ENCODE assay signal across 11 cellular contexts in genomic region chr20:57991211-57991841, GRCh38.
DNase-seq lines count a peak whose midpoint lies in the region; ATAC-seq, FAIRE-seq and TF ChIP-seq lines count a peak whose summit lies in the region.
"Had no signal": no experiment of that assay in that cellular context is flagged by ENCODE, and none has a peak within 500 bp of the region (broad histone marks: within the 10 kb centered on the region; RNA-seq: fewer than 3 reads in every experiment).

No MANE protein-coding gene starts in this region.

- TF ChIP-seq RAD21 in SK-N-SH (IDR thresholded peaks at IDR 0.05; ENCODE audit: low read length), result no peak; the same call in 1 of the 2 replicates

- CTCF ChIA-PET in SK-N-SH (lab: Yijun Ruan, JAX), result interaction anchor here (0.9 to 1.5 kb wide), 3 partner anchors 11 to 96 kb away, joined by 3 to 5 read pairs (median 3); no protein-coding TSS in a partner anchor

- peaks cover 4 to 58% of the 10 kb centered on the region in 2 experiments; a peak in 3 of 4 replicates for H3K4me1 ChIP-seq in SK-N-SH (ENCODE audit: control insufficient read depth in 1 of 2, insufficient read depth in 2 of 2, low read depth in 1 of 2, low read length in 1 of 2)

- no peaks in the 10 kb centered on the region for H3K9me2 ChIP-seq in SK-N-SH

- H3K4me3 Mint-ChIP-seq in endothelial cell (ENCODE audit: unreplicated experiment), result no peak overlapping the region
- H3K4me3 Mint-ChIP-seq: activated T-helper 1 cell treated with anti-CD3 and anti-CD28 coated beads, Interleukin-12 subunit alpha, Interleukin-12 subunit beta, Interleukin-2, Interleukin-4 antibody, amounts not matched to agents 30 ng/mL and 10 ng/mL and 1 ng/mL, durations not matched to agents 14 hours and 24 hours and 36 hours; CD4-positive, alpha-beta T cell had no signal

- no peaks in the 10 kb centered on the region for H4K20me1 ChIP-seq in SK-N-SH (ENCODE audit: insufficient read depth)

- no peaks in the 10 kb centered on the region for H3K27me3 ChIP-seq in SK-N-SH (ENCODE audit: insufficient read depth)

- no peak overlapping the region for H3K27ac Mint-ChIP-seq in endothelial cell (ENCODE audit: unreplicated experiment)
- H3K27ac Mint-ChIP-seq: activated T-helper 1 cell treated with anti-CD3 and anti-CD28 coated beads, Interleukin-12 subunit alpha, Interleukin-12 subunit beta, Interleukin-2, Interleukin-4 antibody, amounts not matched to agents 30 ng/mL and 10 ng/mL and 1 ng/mL, durations not matched to agents 14 hours and 24 hours and 36 hours; CD4-positive, alpha-beta T cell had no signal

- peaks cover 17% of the 10 kb centered on the region for H3K4me1 Mint-ChIP-seq in endothelial cell (ENCODE audit: unreplicated experiment)

- H3K4me3 ChIP-seq in SK-N-SH (ENCODE audit: low read depth in 2 of 2, low read length in 1 of 2), result no peak overlapping the region

- peaks cover 13% of the 10 kb centered on the region for H3F3A ChIP-seq in SK-N-SH (replicated peaks; ENCODE audit: insufficient read depth)

- ATAC-seq in Right ventricle myocardium inferior (peak; percentile 53), GM19351 (IDR thresholded peaks at IDR 0.05; ENCODE audit: unreplicated experiment) (no peak), GM18858 (IDR thresholded peaks at IDR 0.05; ENCODE audit: unreplicated experiment) (no peak)

- TF ChIP-seq CTCF in SK-N-SH (IDR thresholded peaks at IDR 0.05), result no peak
- TF ChIP-seq CTCF in endothelial cell (IDR thresholded peaks at IDR 0.05; ENCODE audit: unreplicated experiment), result no peak

- no peaks in the 10 kb centered on the region for H3K36me3 ChIP-seq in SK-N-SH (replicated peaks in 1 of 2; ENCODE audit: control insufficient read depth in 1 of 2, insufficient read depth in 2 of 2, low read length in 1 of 2)

- no peaks in the 10 kb centered on the region for H3K9me3 ChIP-seq in SK-N-SH

- H3K4me2 ChIP-seq in SK-N-SH, result peak overlapping the region; percentile 33; the same call in 1 of the 2 replicates

- peak overlapping the region; percentile 65 to 72 for H3K27ac ChIP-seq in SK-N-SH (ENCODE audit: low read depth in 2 of 2, low read length in 1 of 2)

- WGBS in SK-N-SH (ENCODE audit: low lambda C conversion rate), result 49% methylated on average over 12 of the region's 13 CpGs

- no peaks in the 10 kb centered on the region for H3K9me3 Mint-ChIP-seq in endothelial cell (ENCODE audit: unreplicated experiment)
- H3K9me3 Mint-ChIP-seq: activated T-helper 1 cell treated with anti-CD3 and anti-CD28 coated beads, Interleukin-12 subunit alpha, Interleukin-12 subunit beta, Interleukin-2, Interleukin-4 antibody, amounts not matched to agents 30 ng/mL and 10 ng/mL and 1 ng/mL, durations not matched to agents 14 hours and 24 hours and 36 hours; CD4-positive, alpha-beta T cell had no signal

- peak overlapping the region; percentile 19; the same call in 1 of the 2 replicates for H3K9ac ChIP-seq in SK-N-SH

- TF ChIP-seq EP300 in SK-N-SH (IDR thresholded peaks at IDR 0.05; ENCODE audit: borderline replicate concordance in 1 of 2, low read depth in 1 of 2, low read length in 1 of 2), result peak in 1 of 2 experiments; percentile 61; a peak in 3 of 4 replicates

- no peak overlapping the region for H2AFZ ChIP-seq in SK-N-SH (ENCODE audit: low read depth)

- DNase-seq in Right ventricle myocardium inferior (ENCODE audit: missing footprints), result no peak
- no peak for DNase-seq in cardiac septum (ENCODE audit: low spot score)
- DNase-seq in SK-N-SH, result peak; percentile 57
- DNase-seq in glomerular visceral epithelial cell (ENCODE audit: extremely low spot score), result peak; percentile 50
- peak; percentile 71 for DNase-seq in urothelium cell line (ENCODE audit: low spot score)
- DNase-seq in endothelial cell (ENCODE audit: low spot score), result no peak
- DNase-seq: CD4-positive, alpha-beta T cell had no signal

- H3K79me2 ChIP-seq in SK-N-SH (ENCODE audit: insufficient read depth), result no peaks in the 10 kb centered on the region

- no peak for FAIRE-seq in urothelium cell line (lab: Jason Lieb, UNC)
- FAIRE-seq: endothelial cell of umbilical vein had no signal

- POLR2A ChIA-PET in SK-N-SH (lab: Yijun Ruan, JAX), result no interaction called here

- no peaks in the 10 kb centered on the region for H3K36me3 Mint-ChIP-seq in endothelial cell (ENCODE audit: low read depth, unreplicated experiment)

- intact Hi-C loops in Right ventricle myocardium inferior (cut with DNase I), result no loop called here
- intact Hi-C loops in cardiac septum (cut with DNase I), result loop anchor here (10.0 kb wide), 1 partner anchor 83 kb away; no protein-coding TSS in a partner anchor

- H3K27me3 Mint-ChIP-seq in endothelial cell (ENCODE audit: unreplicated experiment), result peaks cover 2% of the 10 kb centered on the region

TF ChIP-seq in SK-N-SH, 30 proteins besides CTCF, POLR2A, EP300 and RAD21:
- TF ChIP-seq RFX5 (IDR thresholded peaks at IDR 0.05; ENCODE audit: low read length) (no peak), JUND (IDR thresholded peaks at IDR 0.05) (peak; percentile 30; the same call in 1 of the 2 replicates), NRF1 (IDR thresholded peaks at IDR 0.05; ENCODE audit: low read depth, low read length) (no peak), YY1 (IDR thresholded peaks at IDR 0.05; ENCODE audit: low read depth) (no peak), POLR2AphosphoS5 (IDR thresholded peaks at IDR 0.05; ENCODE audit: low read depth, low read length) (no peak), NFIC (IDR thresholded peaks at IDR 0.05; ENCODE audit: borderline replicate concordance) (peak; percentile 4), TCF12 (IDR thresholded peaks at IDR 0.05) (peak; percentile 80), FOSL2 (IDR thresholded peaks at IDR 0.05; ENCODE audit: borderline replicate concordance, low read depth) (peak; percentile 6; the same call in 1 of the 2 replicates), EZH2phosphoT487 (IDR thresholded peaks at IDR 0.05; ENCODE audit: borderline replicate concordance, low read depth) (no peak), TAF1 (IDR thresholded peaks at IDR 0.05; ENCODE audit: borderline replicate concordance, low read depth, low read length) (no peak), USF1 (IDR thresholded peaks at IDR 0.05; ENCODE audit: borderline replicate concordance, low read depth) (no peak), GATA2 (CRISPR knock-in tag; IDR thresholded peaks at IDR 0.05) (no peak), USF2 (IDR thresholded peaks at IDR 0.05; ENCODE audit: borderline replicate concordance, low read depth, low read length) (no peak), TEAD4 (IDR thresholded peaks at IDR 0.05; ENCODE audit: borderline replicate concordance, insufficient read depth) (no peak), FOXJ3 (CRISPR knock-in tag; IDR thresholded peaks at IDR 0.05) (no peak), RXRA (IDR thresholded peaks at IDR 0.05; ENCODE audit: borderline replicate concordance, low read depth) (no peak), MEF2A (IDR thresholded peaks at IDR 0.05; ENCODE audit: borderline replicate concordance, low read depth) (no peak), ZBTB33 (IDR thresholded peaks at IDR 0.05; ENCODE audit: borderline replicate concordance, low read depth) (no peak), IRF3 (IDR thresholded peaks at IDR 0.05; ENCODE audit: low read depth, low read length) (no peak), FOXM1 (IDR thresholded peaks at IDR 0.05; ENCODE audit: low read depth) (no peak), MAX (IDR thresholded peaks at IDR 0.05; ENCODE audit: low read depth) (no peak), MXI1 (IDR thresholded peaks at IDR 0.05; ENCODE audit: low read depth, low read length) (no peak), SMC3 (IDR thresholded peaks at IDR 0.05; ENCODE audit: low read depth, low read length) (no peak)
TF ChIP-seq in SK-N-SH: peak in this region for 4.

Comparison
In these comparisons a context has a peak if more than half of its experiments do, and no peak if none do; other contexts are left out.
1. DNase-seq: peak in SK-N-SH (single experiment), glomerular visceral epithelial cell (single experiment) and urothelium cell line (single experiment); none in Right ventricle myocardium inferior (single experiment), cardiac septum (single experiment) and endothelial cell (single experiment).